1 cellular context compared by ENCODE assay signal in the genomic region with DNA sequence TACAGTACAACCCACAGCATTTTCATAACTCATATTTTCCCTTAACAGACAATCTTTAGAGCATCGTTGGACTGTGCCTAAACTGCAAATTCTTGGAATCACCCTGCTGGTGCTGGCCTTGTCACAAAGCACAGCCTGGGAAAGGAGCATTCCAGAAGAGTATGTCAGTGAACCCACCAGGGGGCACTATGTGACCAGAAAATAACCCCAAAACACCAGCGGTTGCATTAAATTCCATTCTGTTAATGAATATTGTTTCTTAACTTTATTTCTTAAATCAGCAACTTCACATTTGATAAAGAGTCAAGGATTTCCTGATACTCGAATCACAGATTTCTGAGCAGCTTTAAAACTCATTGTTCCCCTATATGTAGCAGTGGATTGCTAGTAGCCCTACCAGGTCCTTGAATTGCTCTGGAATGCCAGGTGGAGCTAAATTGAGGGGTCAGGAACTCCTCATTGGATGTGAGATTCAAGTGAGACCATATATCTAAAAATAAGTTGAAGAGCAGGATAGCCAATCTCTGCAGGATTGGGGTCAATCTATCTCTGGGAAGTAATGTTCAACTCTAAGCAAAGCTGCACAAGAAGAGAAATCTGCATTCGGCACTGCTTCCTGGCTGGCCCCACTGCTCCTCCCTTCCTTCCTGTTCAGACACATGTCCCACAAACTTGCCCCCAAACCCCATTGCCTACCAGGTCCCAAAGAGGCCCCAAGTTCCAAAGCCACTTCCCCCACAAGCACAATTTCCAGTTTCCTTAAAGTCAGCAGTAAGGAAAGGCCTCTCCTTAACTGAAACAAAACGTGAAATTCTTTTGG.
TF ChIP-seq lines count a peak whose summit lies in the region.

No MANE protein-coding gene starts in this region.

TF ChIP-seq in HepG2, 621 proteins besides CTCF, POLR2A, EP300 and RAD21 (continued from another document and continues in another):
- TF ChIP-seq ARID3A (IDR thresholded peaks at IDR 0.05; ENCODE audit: low read depth, low read length), result 0 out of 2 replicates have a peak, but pooled peaks have one; percentile 19
- no peak for TF ChIP-seq TOPORS (CRISPR knock-in tag; IDR thresholded peaks at IDR 0.05)
- no peak for TF ChIP-seq ZNF180 (CRISPR knock-in tag; IDR thresholded peaks at IDR 0.05; ENCODE audit: borderline replicate concordance, low read depth)
- TF ChIP-seq GPBP1L1 (CRISPR knock-in tag; IDR thresholded peaks at IDR 0.05), result no peak
- no peak for TF ChIP-seq SOX6 (IDR thresholded peaks at IDR 0.05)
- no peak for TF ChIP-seq SOX6 (CRISPR knock-in tag; IDR thresholded peaks at IDR 0.05)
- no peak for TF ChIP-seq MEF2D (CRISPR knock-in tag; IDR thresholded peaks at IDR 0.05)
- TF ChIP-seq ARID5B (CRISPR knock-in tag; IDR thresholded peaks at IDR 0.05), result 0 out of 2 replicates have a peak, but pooled peaks have one; percentile 19
- TF ChIP-seq CREM (IDR thresholded peaks at IDR 0.05), result no peak
- TF ChIP-seq CREM (CRISPR knock-in tag; IDR thresholded peaks at IDR 0.05), result no peak
- TF ChIP-seq, protein P1, sequence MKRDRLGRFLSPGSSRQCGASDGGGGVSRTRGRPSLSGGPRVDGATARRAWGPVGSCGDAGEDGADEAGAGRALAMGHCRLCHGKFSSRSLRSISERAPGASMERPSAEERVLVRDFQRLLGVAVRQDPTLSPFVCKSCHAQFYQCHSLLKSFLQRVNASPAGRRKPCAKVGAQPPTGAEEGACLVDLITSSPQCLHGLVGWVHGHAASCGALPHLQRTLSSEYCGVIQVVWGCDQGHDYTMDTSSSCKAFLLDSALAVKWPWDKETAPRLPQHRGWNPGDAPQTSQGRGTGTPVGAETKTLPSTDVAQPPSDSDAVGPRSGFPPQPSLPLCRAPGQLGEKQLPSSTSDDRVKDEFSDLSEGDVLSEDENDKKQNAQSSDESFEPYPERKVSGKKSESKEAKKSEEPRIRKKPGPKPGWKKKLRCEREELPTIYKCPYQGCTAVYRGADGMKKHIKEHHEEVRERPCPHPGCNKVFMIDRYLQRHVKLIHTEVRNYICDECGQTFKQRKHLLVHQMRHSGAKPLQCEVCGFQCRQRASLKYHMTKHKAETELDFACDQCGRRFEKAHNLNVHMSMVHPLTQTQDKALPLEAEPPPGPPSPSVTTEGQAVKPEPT (CRISPR knock-in tag; IDR thresholded peaks at IDR 0.05; ENCODE audit: low read depth), result no peak
- no peak for TF ChIP-seq AGO1 (IDR thresholded peaks at IDR 0.05; ENCODE audit: low read depth, low read length, poor library complexity, severe bottlenecking)
- no peak for TF ChIP-seq HES4 (CRISPR knock-in tag; IDR thresholded peaks at IDR 0.05; ENCODE audit: borderline replicate concordance)
- no peak for TF ChIP-seq ZKSCAN5 (CRISPR knock-in tag; IDR thresholded peaks at IDR 0.05)
- TF ChIP-seq HOMEZ (CRISPR knock-in tag; IDR thresholded peaks at IDR 0.05; ENCODE audit: low read depth), result no peak
- no peak for TF ChIP-seq BRD4 (CRISPR knock-in tag; IDR thresholded peaks at IDR 0.05)
- TF ChIP-seq GMEB1 (CRISPR knock-in tag; IDR thresholded peaks at IDR 0.05; ENCODE audit: borderline replicate concordance), result no peak
- no peak for TF ChIP-seq KLF16 (CRISPR knock-in tag; IDR thresholded peaks at IDR 0.05)
- TF ChIP-seq ZNF749 (CRISPR knock-in tag; IDR thresholded peaks at IDR 0.05; ENCODE audit: borderline replicate concordance), result no peak
- TF ChIP-seq ZNF446 (CRISPR knock-in tag; IDR thresholded peaks at IDR 0.05), result no peak
- no peak for TF ChIP-seq RNF219 (CRISPR knock-in tag; IDR thresholded peaks at IDR 0.05)
- TF ChIP-seq ZNF331 (CRISPR knock-in tag; IDR thresholded peaks at IDR 0.05), result peak; percentile 28; the same call in 1 of the 2 replicates
- no peak for TF ChIP-seq TCF12 (IDR thresholded peaks at IDR 0.05)
- no peak for TF ChIP-seq TCF12 (CRISPR knock-in tag; IDR thresholded peaks at IDR 0.05)
- no peak for TF ChIP-seq HNRNPUL1 (IDR thresholded peaks at IDR 0.05; ENCODE audit: low read depth, low read length)
- TF ChIP-seq, protein P2, sequence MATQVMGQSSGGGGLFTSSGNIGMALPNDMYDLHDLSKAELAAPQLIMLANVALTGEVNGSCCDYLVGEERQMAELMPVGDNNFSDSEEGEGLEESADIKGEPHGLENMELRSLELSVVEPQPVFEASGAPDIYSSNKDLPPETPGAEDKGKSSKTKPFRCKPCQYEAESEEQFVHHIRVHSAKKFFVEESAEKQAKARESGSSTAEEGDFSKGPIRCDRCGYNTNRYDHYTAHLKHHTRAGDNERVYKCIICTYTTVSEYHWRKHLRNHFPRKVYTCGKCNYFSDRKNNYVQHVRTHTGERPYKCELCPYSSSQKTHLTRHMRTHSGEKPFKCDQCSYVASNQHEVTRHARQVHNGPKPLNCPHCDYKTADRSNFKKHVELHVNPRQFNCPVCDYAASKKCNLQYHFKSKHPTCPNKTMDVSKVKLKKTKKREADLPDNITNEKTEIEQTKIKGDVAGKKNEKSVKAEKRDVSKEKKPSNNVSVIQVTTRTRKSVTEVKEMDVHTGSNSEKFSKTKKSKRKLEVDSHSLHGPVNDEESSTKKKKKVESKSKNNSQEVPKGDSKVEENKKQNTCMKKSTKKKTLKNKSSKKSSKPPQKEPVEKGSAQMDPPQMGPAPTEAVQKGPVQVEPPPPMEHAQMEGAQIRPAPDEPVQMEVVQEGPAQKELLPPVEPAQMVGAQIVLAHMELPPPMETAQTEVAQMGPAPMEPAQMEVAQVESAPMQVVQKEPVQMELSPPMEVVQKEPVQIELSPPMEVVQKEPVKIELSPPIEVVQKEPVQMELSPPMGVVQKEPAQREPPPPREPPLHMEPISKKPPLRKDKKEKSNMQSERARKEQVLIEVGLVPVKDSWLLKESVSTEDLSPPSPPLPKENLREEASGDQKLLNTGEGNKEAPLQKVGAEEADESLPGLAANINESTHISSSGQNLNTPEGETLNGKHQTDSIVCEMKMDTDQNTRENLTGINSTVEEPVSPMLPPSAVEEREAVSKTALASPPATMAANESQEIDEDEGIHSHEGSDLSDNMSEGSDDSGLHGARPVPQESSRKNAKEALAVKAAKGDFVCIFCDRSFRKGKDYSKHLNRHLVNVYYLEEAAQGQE (IDR thresholded peaks at IDR 0.05; ENCODE audit: borderline replicate concordance in 1 of 2, low read depth in 1 of 2, low read length in 2 of 2), result no peak
- TF ChIP-seq, protein P3, sequence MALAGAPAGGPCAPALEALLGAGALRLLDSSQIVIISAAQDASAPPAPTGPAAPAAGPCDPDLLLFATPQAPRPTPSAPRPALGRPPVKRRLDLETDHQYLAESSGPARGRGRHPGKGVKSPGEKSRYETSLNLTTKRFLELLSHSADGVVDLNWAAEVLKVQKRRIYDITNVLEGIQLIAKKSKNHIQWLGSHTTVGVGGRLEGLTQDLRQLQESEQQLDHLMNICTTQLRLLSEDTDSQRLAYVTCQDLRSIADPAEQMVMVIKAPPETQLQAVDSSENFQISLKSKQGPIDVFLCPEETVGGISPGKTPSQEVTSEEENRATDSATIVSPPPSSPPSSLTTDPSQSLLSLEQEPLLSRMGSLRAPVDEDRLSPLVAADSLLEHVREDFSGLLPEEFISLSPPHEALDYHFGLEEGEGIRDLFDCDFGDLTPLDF (CRISPR knock-in tag; IDR thresholded peaks at IDR 0.05), result no peak
- no peak for TF ChIP-seq ZNF784 (CRISPR knock-in tag; IDR thresholded peaks at IDR 0.05; ENCODE audit: borderline replicate concordance)
- TF ChIP-seq MTA3 (CRISPR knock-in tag; IDR thresholded peaks at IDR 0.05), result no peak
- no peak for TF ChIP-seq KLF11 (CRISPR knock-in tag; IDR thresholded peaks at IDR 0.05)
- no peak for TF ChIP-seq ZNF619 (CRISPR knock-in tag; IDR thresholded peaks at IDR 0.05)
